In the genomic region with DNA sequence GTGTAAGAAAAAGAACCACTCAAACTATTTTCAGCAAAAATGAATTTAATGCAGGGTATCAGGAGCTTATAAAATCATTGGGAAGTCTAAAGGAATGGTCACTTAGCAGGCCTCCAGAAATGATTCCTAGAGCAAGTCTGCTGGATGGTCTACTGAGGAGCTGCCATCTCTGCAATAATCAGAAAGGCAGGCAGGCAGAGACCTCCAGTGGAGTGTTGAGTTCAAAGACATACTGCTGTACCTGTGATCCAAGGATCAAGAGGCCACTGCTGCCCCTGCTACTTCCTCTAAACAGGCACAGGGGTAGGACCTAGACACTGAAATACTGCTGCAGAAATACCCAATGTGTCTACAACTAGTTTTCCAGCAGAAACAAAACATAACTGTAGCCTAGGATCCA, we compare ENCODE assay signal across 11 cellular contexts. TPM values are rescaled to one million over a fixed set of nuclear protein-coding genes. Genes with fewer than 3 reads are reported as not detected.
DNase-seq lines count a peak whose midpoint lies in the region; ATAC-seq, FAIRE-seq and TF ChIP-seq lines count a peak whose summit lies in the region.
"Had no signal": no experiment of that assay in that cellular context is flagged by ENCODE, and none has a peak within 500 bp of the region (broad histone marks: within the 10 kb centered on the region; RNA-seq: fewer than 3 reads in every experiment).

No MANE protein-coding gene starts in this region.

- in situ Hi-C loops in HepG2 (cut with HindIII; ENCODE audit: extremely low pct_ligation_motif_present, low pct_unique_long_range_greater_than_20kb) = no loop called here

- H3K4me2 ChIP-seq in HepG2 (ENCODE audit: low read depth, low read length) = no peak overlapping the region

- CTCF ChIA-PET in HepG2 (lab: Yijun Ruan, JAX; ENCODE audit: low intra/inter-chr PET ratio, low total read pairs) = no interaction called here

- H2AFZ ChIP-seq in HepG2 (ENCODE audit: low read length) = no peak overlapping the region

- FAIRE-seq in bronchial epithelial cell (lab: Jason Lieb, UNC) = no peak
- FAIRE-seq in HepG2 (lab: Jason Lieb, UNC) = no peak
- FAIRE-seq: GM12891 had no signal

- intact Hi-C loops in HepG2 (cut with micrococcal nuclease; ENCODE audit: unreplicated experiment) = loop anchor here (5.0 kb wide), 1 partner anchor 394 kb away; the partner anchor contains the start of gene SRGAP1
- intact Hi-C loops in left ventricle myocardium inferior (cut with micrococcal nuclease) = no loop called here

- peak; percentile 45 for DNase-seq in EH (ENCODE audit: low read depth)
- DNase-seq in NCI-H146 (lab: John Stamatoyannopoulos, UW) = peak; percentile 47
- DNase-seq in bronchial epithelial cell (ENCODE audit: low read depth) = peak; percentile 30
- DNase-seq in HepG2 (ENCODE audit: low spot score) = no peak
- DNase-seq in activated CD8-positive, alpha-beta memory T cell treated with anti-CD3 and anti-CD28 coated beads, Interleukin-2, amount 50 U/mL, for 4 hours = no peak
- DNase-seq in activated CD4-positive, alpha-beta T cell treated with anti-CD3 and anti-CD28 coated beads, Interleukin-2, amount 50 U/mL, for 48 hours = no peak
- no peak for DNase-seq in NCI-H1092 treated with DMSO at 0.1 percent for 48 hours (lab: John Stamatoyannopoulos, UW)
- no peak for DNase-seq in left ventricle myocardium inferior
- DNase-seq: activated CD4-positive, alpha-beta memory T cell treated with anti-CD3 and anti-CD28 coated beads, Interleukin-2, amount 10 ng/mL, durations not matched to agents 7 days and 5 days; NCI-H774 had no signal

- H3K27me3 ChIP-seq in bronchial epithelial cell (ENCODE audit: control insufficient read depth, insufficient read depth, low read length) = no peaks in the 10 kb centered on the region
- H3K27me3 ChIP-seq in HepG2 (ENCODE audit: control insufficient read depth in 1 of 2, insufficient read depth in 2 of 2, low read length in 2 of 2) = peaks cover 0 to 2% of the 10 kb centered on the region in 2 experiments; a peak in 1 of 5 replicates
- no peaks in the 10 kb centered on the region for H3K27me3 ChIP-seq in left ventricle myocardium inferior (ENCODE audit: low read depth)

- no peak overlapping the region for H3K9ac ChIP-seq in HepG2 (ENCODE audit: insufficient read depth, low read depth, low read length)

- POLR2A ChIA-PET in HepG2 (lab: Yijun Ruan, JAX) = interaction anchor here (1.5 kb wide), 1 partner anchor 14 kb away, joined by 6 read pairs; the partner anchor contains the start of gene KICS2

- H3K4me1 ChIP-seq in HepG2 (ENCODE audit: insufficient read depth, low read length) (peaks cover 15% of the 10 kb centered on the region), left ventricle myocardium inferior (peaks cover 13% of the 10 kb centered on the region)

- TF ChIP-seq EP300 in HepG2 (IDR thresholded peaks at IDR 0.05; ENCODE audit: low read depth in 2 of 2, low read length in 2 of 2) (no peak), HepG2 (CRISPR knock-in tag; IDR thresholded peaks at IDR 0.05; ENCODE audit: borderline replicate concordance) (no peak)

- ATAC-seq in HepG2 = peak; percentile 85

- no peak for TF ChIP-seq RAD21 in HepG2 (CRISPR knock-in tag; IDR thresholded peaks at IDR 0.05)

- no peak for TF ChIP-seq POLR2A in HepG2 (IDR thresholded peaks at IDR 0.05; ENCODE audit: insufficient read depth in 1 of 2, low read depth in 2 of 2, low read length in 2 of 2)

- H4K20me1 ChIP-seq in HepG2 (ENCODE audit: insufficient read depth, low read length) = no peaks in the 10 kb centered on the region

- H3K9me3 ChIP-seq in HepG2 (ENCODE audit: low read length) (no peaks in the 10 kb centered on the region), left ventricle myocardium inferior (replicated peaks) (no peaks in the 10 kb centered on the region)

- H3K36me3 ChIP-seq in bronchial epithelial cell (ENCODE audit: control insufficient read depth, insufficient read depth, low read length) (no peaks in the 10 kb centered on the region), HepG2 (replicated peaks in 1 of 2; ENCODE audit: control insufficient read depth in 1 of 2, insufficient read depth in 2 of 2, low read length in 2 of 2) (no peaks in the 10 kb centered on the region), left ventricle myocardium inferior (no peaks in the 10 kb centered on the region)

- BruUV-seq in HepG2 (replicated peaks; lab: Mats Ljungman, UMichigan) = no TSS peak

- no peak overlapping the region for H3K27ac ChIP-seq in HepG2 (ENCODE audit: extremely low read length, insufficient read depth, low read length)
- no peak overlapping the region for H3K27ac ChIP-seq in left ventricle myocardium inferior (replicated peaks)

- H3K79me2 ChIP-seq in HepG2 (ENCODE audit: insufficient read depth, low read length) = no peaks in the 10 kb centered on the region

- TF ChIP-seq CTCF in bronchial epithelial cell (IDR thresholded peaks at IDR 0.05; ENCODE audit: insufficient read depth, low read length, severe bottlenecking) = peak; percentile 35
- TF ChIP-seq CTCF in HepG2 (CRISPR knock-in tag; IDR thresholded peaks at IDR 0.05) = peak; percentile 69
- TF ChIP-seq CTCF in left ventricle myocardium inferior (IDR thresholded peaks at IDR 0.05; ENCODE audit: borderline replicate concordance) = no peak

- H3K4me3 ChIP-seq in bronchial epithelial cell (ENCODE audit: low read depth, low read length) = no peak overlapping the region
- H3K4me3 ChIP-seq in HepG2 (replicated peaks in 1 of 3; ENCODE audit: insufficient read depth in 1 of 3, low read depth in 2 of 3, low read length in 3 of 3) = no peak overlapping the region
- H3K4me3 ChIP-seq in left ventricle myocardium inferior = no peak overlapping the region

TF ChIP-seq in HepG2, 621 proteins besides CTCF, POLR2A, EP300 and RAD21:
- TF ChIP-seq STAG1 (CRISPR knock-in tag; IDR thresholded peaks at IDR 0.05) (peak; percentile 74), SAP130 (CRISPR knock-in tag; IDR thresholded peaks at IDR 0.05; ENCODE audit: low read depth) (0 out of 2 replicates have a peak, but pooled peaks have one; percentile 7)
- TF ChIP-seq, protein P1, sequence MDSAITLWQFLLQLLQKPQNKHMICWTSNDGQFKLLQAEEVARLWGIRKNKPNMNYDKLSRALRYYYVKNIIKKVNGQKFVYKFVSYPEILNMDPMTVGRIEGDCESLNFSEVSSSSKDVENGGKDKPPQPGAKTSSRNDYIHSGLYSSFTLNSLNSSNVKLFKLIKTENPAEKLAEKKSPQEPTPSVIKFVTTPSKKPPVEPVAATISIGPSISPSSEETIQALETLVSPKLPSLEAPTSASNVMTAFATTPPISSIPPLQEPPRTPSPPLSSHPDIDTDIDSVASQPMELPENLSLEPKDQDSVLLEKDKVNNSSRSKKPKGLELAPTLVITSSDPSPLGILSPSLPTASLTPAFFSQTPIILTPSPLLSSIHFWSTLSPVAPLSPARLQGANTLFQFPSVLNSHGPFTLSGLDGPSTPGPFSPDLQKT (CRISPR knock-in tag; IDR thresholded peaks at IDR 0.05; ENCODE audit: borderline replicate concordance) = no peak

RNA-seq across cellular contexts. Expression of gene KICS2, which starts 14.5 kb away (rescaled TPM):
- total RNA-seq in bronchial epithelial cell (6.7 and 9.0 TPM in 2 replicates), HepG2 (2016; rRNA removed; fragmentation: Illumina TruSeq; extraction: Trizol) (6.6 and 6.8 TPM in 2 replicates), left ventricle myocardium inferior (3.5 TPM)
- total RNA-seq in HepG2 (2016; cell fraction: cytosol; rRNA removed; fragmentation: Illumina TruSeq; extraction: Trizol; ENCODE audit: low read depth) = 4.8 and 6.6 TPM in 2 replicates
- 8.0 and 8.8 TPM in 2 replicates for total RNA-seq in HepG2 (2016; cell fraction: insoluble cytoplasmic fraction; rRNA removed; fragmentation: Illumina TruSeq; extraction: Trizol)
- 6.7 and 8.2 TPM in 2 replicates for total RNA-seq in HepG2 (2016; cell fraction: membrane; rRNA removed; fragmentation: Illumina TruSeq; extraction: Trizol)
- total RNA-seq in HepG2 (2016; cell fraction: nucleus; rRNA removed; fragmentation: Illumina TruSeq; extraction: Trizol) = 12.1 and 12.3 TPM in 2 replicates
- polyA plus RNA-seq in HepG2 (2011; rRNA removed) = 3.3 and 3.5 TPM in 2 replicates
- 3.0 TPM in 2 replicates for polyA plus RNA-seq in HepG2 (2011; cell fraction: cytosol; rRNA removed)
- polyA plus RNA-seq in HepG2 (2011; cell fraction: nucleus; rRNA removed) = 6.5 and 8.2 TPM in 2 replicates
- polyA plus RNA-seq in HepG2 (2012) = 3.0 and 3.6 TPM in 2 replicates
- polyA plus RNA-seq in HepG2 (2016; cell fraction: cytosol; fragmentation: Illumina TruSeq; extraction: Trizol; ENCODE audit: low read depth) = 1.6 and 1.7 TPM in 2 replicates
- 5.8 and 6.1 TPM in 2 replicates for polyA plus RNA-seq in HepG2 (2016; cell fraction: insoluble cytoplasmic fraction; fragmentation: Illumina TruSeq; extraction: Trizol; ENCODE audit: low read depth)
- 2.8 and 3.4 TPM in 2 replicates for polyA plus RNA-seq in HepG2 (2016; cell fraction: membrane; fragmentation: Illumina TruSeq; extraction: Trizol; ENCODE audit: low read depth)
- polyA plus RNA-seq in HepG2 (2016; cell fraction: nucleus; fragmentation: Illumina TruSeq; extraction: Trizol; ENCODE audit: insufficient read depth, low read depth) = 5.2 and 5.9 TPM in 2 replicates
- polyA minus RNA-seq in HepG2 (2011; rRNA and poly(A)+ RNA removed; ENCODE audit: low replicate concordance) = 9.8 and 11.4 TPM in 2 replicates
- 3.3 and 4.2 TPM in 2 replicates for polyA minus RNA-seq in HepG2 (2011; cell fraction: cytosol; rRNA and poly(A)+ RNA removed)
- polyA minus RNA-seq in HepG2 (2011; cell fraction: nucleus; rRNA and poly(A)+ RNA removed) = 18.0 and 22.3 TPM in 2 replicates

Comparison
In these comparisons a context has a peak if more than half of its experiments do, and no peak if none do; other contexts are left out.
1. DNase-seq: peak in EH (single experiment), NCI-H146 (single experiment) and bronchial epithelial cell (single experiment); none in HepG2 (single experiment), activated CD8-positive, alpha-beta memory T cell treated with anti-CD3 and anti-CD28 coated beads, Interleukin-2, amount 50 U/mL, for 4 hours (single experiment), activated CD4-positive, alpha-beta T cell treated with anti-CD3 and anti-CD28 coated beads, Interleukin-2, amount 50 U/mL, for 48 hours (0 of 2), NCI-H1092 treated with DMSO at 0.1 percent for 48 hours (single experiment) and left ventricle myocardium inferior (single experiment).